In the genomic region with DNA sequence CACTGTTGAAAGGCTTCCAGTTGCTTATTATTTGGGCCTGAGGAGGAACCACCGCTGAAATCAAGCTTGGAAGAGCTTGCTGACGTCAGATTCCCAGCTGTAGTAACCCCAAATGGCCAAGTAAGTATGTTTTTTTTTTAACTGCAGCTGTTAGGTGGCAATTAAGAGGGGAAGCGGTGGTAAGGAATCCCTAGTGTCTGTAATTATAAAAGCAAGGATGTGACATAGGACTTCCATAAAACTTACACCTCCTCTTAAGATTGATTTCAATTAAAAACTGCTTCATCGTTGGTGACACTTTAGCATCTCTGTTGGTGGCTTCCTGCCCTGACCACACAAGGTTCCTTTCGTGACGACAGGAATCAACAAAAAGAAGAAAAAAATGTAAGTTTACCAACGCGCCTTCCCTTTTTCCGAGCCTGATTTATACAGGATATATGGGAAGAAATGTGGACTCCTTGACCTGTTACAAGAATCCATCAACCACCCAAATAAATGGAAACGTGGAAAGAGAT, we compare ENCODE assay signal across 8 cellular contexts. TPM values are rescaled to one million over a fixed set of nuclear protein-coding genes. Genes with fewer than 3 reads are reported as not detected.
DNase-seq lines count a peak whose midpoint lies in the region; ATAC-seq and TF ChIP-seq lines count a peak whose summit lies in the region.

No MANE protein-coding gene starts in this region.

- peak overlapping the region; percentile 93 for H3K4me3 ChIP-seq in BJ (ENCODE audit: low read depth, low read length)

- peak overlapping the region; percentile 71 for H3K27ac ChIP-seq in epithelial cell of prostate

- H3K36me3 ChIP-seq in BJ (ENCODE audit: control insufficient read depth, insufficient read depth, low read length) = no peaks in the 10 kb centered on the region

- H3K4me3 Mint-ChIP-seq in HFFc6 = peak overlapping the region; percentile 92
- peak overlapping the region; percentile 80 for H3K4me3 Mint-ChIP-seq in WTC11
- H3K4me3 Mint-ChIP-seq in neural crest cell = peak overlapping the region; percentile 84

- no peaks in the 10 kb centered on the region for H3K36me3 Mint-ChIP-seq in HFFc6 (ENCODE audit: low read depth)
- peaks cover 7% of the 10 kb centered on the region; the same call in 1 of the 2 replicates for H3K36me3 Mint-ChIP-seq in WTC11
- H3K36me3 Mint-ChIP-seq in neural crest cell (ENCODE audit: low read depth) = peaks cover 5% of the 10 kb centered on the region

- DNase-seq in BJ (ENCODE audit: low read depth) = peak; percentile 35
- peak; percentile 40 for DNase-seq in HFFc6
- DNase-seq in WTC11 (ENCODE audit: low spot score) = no peak
- no peak for DNase-seq in epithelial cell of prostate (ENCODE audit: low read depth, low spot score)
- DNase-seq in neural crest cell (ENCODE audit: low read depth, low spot score) = no peak
- DNase-seq in SK-N-DZ (ENCODE audit: low spot score) = no peak
- no peak for DNase-seq in NCI-H1092 (lab: John Stamatoyannopoulos, UW)

- H3K9me3 Mint-ChIP-seq in HFFc6 (no peaks in the 10 kb centered on the region), WTC11 (no peaks in the 10 kb centered on the region), neural crest cell (no peaks in the 10 kb centered on the region)

- H3K27me3 Mint-ChIP-seq in HFFc6 (ENCODE audit: insufficient read depth) (no peaks in the 10 kb centered on the region), WTC11 (ENCODE audit: low read depth) (peaks cover 25% of the 10 kb centered on the region), neural crest cell (ENCODE audit: low read depth) (no peaks in the 10 kb centered on the region)

- no peak for ATAC-seq in WTC11
- ATAC-seq in HG03571 (IDR thresholded peaks at IDR 0.05; ENCODE audit: unreplicated experiment) = no peak

- H3K27me3 ChIP-seq in BJ (ENCODE audit: control insufficient read depth, insufficient read depth, low read length) = no peaks in the 10 kb centered on the region

- no peak for TF ChIP-seq CTCF in BJ (IDR thresholded peaks at IDR 0.05; ENCODE audit: insufficient read depth, low read depth, low read length)
- peak; percentile 9; the same call in 1 of the 2 replicates for TF ChIP-seq CTCF in HFFc6 (IDR thresholded peaks at IDR 0.05)
- no peak for TF ChIP-seq CTCF in WTC11 (IDR thresholded peaks at IDR 0.05)
- TF ChIP-seq CTCF in neural crest cell (conservative IDR thresholded peaks at IDR 0.05) = no peak

- POLR2A ChIA-PET in BJ (lab: Charles Lee) (no interaction called here), WTC11 (lab: Charles Lee) (no interaction called here)

- H3K4me1 Mint-ChIP-seq in HFFc6 (ENCODE audit: low read depth) (peaks cover 41% of the 10 kb centered on the region), WTC11 (peaks cover 35% of the 10 kb centered on the region), neural crest cell (peaks cover 44% of the 10 kb centered on the region)

- CTCF ChIA-PET in BJ (lab: Yijun Ruan, JAX) (interaction anchor here (1.2 kb wide), 1 partner anchor 82 kb away, joined by 6 read pairs; no protein-coding TSS in a partner anchor), WTC11 (lab: Charles Lee) (interaction anchor here (0.6 to 0.7 kb wide), 2 partner anchors 82 to 139 kb away, joined by 3 read pairs; no protein-coding TSS in a partner anchor)

- H3K27ac Mint-ChIP-seq in HFFc6 (peak overlapping the region; percentile 71), WTC11 (no peak overlapping the region; the same call in 1 of the 2 replicates), neural crest cell (ENCODE audit: unreplicated experiment) (peak overlapping the region; percentile 24)

TF ChIP-seq in WTC11, 78 proteins besides CTCF, POLR2A, EP300 and RAD21 (continues in another document):
- no peak for TF ChIP-seq NFE2L1 (CRISPR knock-in tag; IDR thresholded peaks at IDR 0.05)
- TF ChIP-seq ZNF317 (CRISPR knock-in tag; IDR thresholded peaks at IDR 0.05; ENCODE audit: borderline replicate concordance, low read depth) = no peak
- no peak for TF ChIP-seq ZNF416 (CRISPR knock-in tag; IDR thresholded peaks at IDR 0.05)
- TF ChIP-seq, protein P1, sequence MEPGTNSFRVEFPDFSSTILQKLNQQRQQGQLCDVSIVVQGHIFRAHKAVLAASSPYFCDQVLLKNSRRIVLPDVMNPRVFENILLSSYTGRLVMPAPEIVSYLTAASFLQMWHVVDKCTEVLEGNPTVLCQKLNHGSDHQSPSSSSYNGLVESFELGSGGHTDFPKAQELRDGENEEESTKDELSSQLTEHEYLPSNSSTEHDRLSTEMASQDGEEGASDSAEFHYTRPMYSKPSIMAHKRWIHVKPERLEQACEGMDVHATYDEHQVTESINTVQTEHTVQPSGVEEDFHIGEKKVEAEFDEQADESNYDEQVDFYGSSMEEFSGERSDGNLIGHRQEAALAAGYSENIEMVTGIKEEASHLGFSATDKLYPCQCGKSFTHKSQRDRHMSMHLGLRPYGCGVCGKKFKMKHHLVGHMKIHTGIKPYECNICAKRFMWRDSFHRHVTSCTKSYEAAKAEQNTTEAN (CRISPR knock-in tag; IDR thresholded peaks at IDR 0.05) = no peak
- TF ChIP-seq, protein P2, sequence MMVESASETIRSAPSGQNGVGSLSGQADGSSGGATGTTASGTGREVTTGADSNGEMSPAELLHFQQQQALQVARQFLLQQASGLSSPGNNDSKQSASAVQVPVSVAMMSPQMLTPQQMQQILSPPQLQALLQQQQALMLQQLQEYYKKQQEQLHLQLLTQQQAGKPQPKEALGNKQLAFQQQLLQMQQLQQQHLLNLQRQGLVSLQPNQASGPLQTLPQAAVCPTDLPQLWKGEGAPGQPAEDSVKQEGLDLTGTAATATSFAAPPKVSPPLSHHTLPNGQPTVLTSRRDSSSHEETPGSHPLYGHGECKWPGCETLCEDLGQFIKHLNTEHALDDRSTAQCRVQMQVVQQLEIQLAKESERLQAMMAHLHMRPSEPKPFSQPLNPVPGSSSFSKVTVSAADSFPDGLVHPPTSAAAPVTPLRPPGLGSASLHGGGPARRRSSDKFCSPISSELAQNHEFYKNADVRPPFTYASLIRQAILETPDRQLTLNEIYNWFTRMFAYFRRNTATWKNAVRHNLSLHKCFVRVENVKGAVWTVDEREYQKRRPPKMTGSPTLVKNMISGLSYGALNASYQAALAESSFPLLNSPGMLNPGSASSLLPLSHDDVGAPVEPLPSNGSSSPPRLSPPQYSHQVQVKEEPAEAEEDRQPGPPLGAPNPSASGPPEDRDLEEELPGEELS (CRISPR knock-in tag; IDR thresholded peaks at IDR 0.05) = no peak
- no peak for TF ChIP-seq MYBL2 (CRISPR knock-in tag; IDR thresholded peaks at IDR 0.05)
- TF ChIP-seq GRHL2 (CRISPR knock-in tag; IDR thresholded peaks at IDR 0.05; ENCODE audit: insufficient replicate concordance, severe bottlenecking) = no peak
- no peak for TF ChIP-seq ZBTB21 (CRISPR knock-in tag; IDR thresholded peaks at IDR 0.05; ENCODE audit: borderline replicate concordance)
- TF ChIP-seq ZNF671 (CRISPR knock-in tag; IDR thresholded peaks at IDR 0.05) = no peak
- no peak for TF ChIP-seq ATF1 (CRISPR knock-in tag; IDR thresholded peaks at IDR 0.05)
- TF ChIP-seq, protein P3, sequence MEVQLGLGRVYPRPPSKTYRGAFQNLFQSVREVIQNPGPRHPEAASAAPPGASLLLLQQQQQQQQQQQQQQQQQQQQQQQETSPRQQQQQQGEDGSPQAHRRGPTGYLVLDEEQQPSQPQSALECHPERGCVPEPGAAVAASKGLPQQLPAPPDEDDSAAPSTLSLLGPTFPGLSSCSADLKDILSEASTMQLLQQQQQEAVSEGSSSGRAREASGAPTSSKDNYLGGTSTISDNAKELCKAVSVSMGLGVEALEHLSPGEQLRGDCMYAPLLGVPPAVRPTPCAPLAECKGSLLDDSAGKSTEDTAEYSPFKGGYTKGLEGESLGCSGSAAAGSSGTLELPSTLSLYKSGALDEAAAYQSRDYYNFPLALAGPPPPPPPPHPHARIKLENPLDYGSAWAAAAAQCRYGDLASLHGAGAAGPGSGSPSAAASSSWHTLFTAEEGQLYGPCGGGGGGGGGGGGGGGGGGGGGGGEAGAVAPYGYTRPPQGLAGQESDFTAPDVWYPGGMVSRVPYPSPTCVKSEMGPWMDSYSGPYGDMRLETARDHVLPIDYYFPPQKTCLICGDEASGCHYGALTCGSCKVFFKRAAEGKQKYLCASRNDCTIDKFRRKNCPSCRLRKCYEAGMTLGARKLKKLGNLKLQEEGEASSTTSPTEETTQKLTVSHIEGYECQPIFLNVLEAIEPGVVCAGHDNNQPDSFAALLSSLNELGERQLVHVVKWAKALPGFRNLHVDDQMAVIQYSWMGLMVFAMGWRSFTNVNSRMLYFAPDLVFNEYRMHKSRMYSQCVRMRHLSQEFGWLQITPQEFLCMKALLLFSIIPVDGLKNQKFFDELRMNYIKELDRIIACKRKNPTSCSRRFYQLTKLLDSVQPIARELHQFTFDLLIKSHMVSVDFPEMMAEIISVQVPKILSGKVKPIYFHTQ (CRISPR knock-in tag; IDR thresholded peaks at IDR 0.05) = no peak
- TF ChIP-seq CBFB (CRISPR knock-in tag; IDR thresholded peaks at IDR 0.05; ENCODE audit: low read depth) = no peak
- no peak for TF ChIP-seq ETV6 (CRISPR knock-in tag; IDR thresholded peaks at IDR 0.05)
- no peak for TF ChIP-seq FOXK1 (CRISPR knock-in tag; IDR thresholded peaks at IDR 0.05)
- no peak for TF ChIP-seq FOXP1 (CRISPR knock-in tag; IDR thresholded peaks at IDR 0.05; ENCODE audit: borderline replicate concordance)
- TF ChIP-seq, protein P4, sequence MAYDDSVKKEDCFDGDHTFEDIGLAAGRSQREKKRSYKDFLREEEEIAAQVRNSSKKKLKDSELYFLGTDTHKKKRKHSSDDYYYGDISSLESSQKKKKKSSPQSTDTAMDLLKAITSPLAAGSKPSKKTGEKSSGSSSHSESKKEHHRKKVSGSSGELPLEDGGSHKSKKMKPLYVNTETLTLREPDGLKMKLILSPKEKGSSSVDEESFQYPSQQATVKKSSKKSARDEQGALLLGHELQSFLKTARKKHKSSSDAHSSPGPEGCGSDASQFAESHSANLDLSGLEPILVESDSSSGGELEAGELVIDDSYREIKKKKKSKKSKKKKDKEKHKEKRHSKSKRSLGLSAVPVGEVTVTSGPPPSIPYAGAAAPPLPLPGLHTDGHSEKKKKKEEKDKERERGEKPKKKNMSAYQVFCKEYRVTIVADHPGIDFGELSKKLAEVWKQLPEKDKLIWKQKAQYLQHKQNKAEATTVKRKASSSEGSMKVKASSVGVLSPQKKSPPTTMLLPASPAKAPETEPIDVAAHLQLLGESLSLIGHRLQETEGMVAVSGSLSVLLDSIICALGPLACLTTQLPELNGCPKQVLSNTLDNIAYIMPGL (CRISPR knock-in tag; IDR thresholded peaks at IDR 0.05) = no peak
- no peak for TF ChIP-seq CREB1 (CRISPR knock-in tag; IDR thresholded peaks at IDR 0.05)
- TF ChIP-seq EMX1 (CRISPR knock-in tag; IDR thresholded peaks at IDR 0.05) = no peak

RNA-seq across cellular contexts. Expression of a gene that starts 0.9 kb away (rescaled TPM):
- 6.5 and 8.1 TPM in 2 replicates for polyA plus RNA-seq in BJ (2011; rRNA removed)
- 31.7 and 35.9 TPM in 2 replicates for polyA minus RNA-seq in BJ (2011; rRNA and poly(A)+ RNA removed)
- total RNA-seq in HFFc6 (2021; fragmentation: NEBNext Ultra II Directional; extraction: Animal tissue kit (Norgen Biotek cat#: 25700)) = 10 to 100 TPM; 20.4 to 31.3 (median 28.9) TPM
- total RNA-seq in WTC11 (2021) (10.1 to 14.4 TPM (median 12.5 TPM) in 3 replicates), neural crest cell (30.3 and 33.6 TPM in 2 replicates)
- 9.5 and 11.1 TPM in 2 replicates for polyA plus RNA-seq in SK-N-DZ (2014; cell fraction: cytosol; rRNA removed)
- polyA plus RNA-seq in SK-N-DZ (2014; cell fraction: nucleus; rRNA removed) = 2.5 and 9.1 TPM in 2 replicates

Comparison
In these comparisons a context has a peak if more than half of its experiments do, and no peak if none do; other contexts are left out.
1. DNase-seq: peak in BJ (single experiment) and HFFc6 (single experiment); none in WTC11 (single experiment), epithelial cell of prostate (single experiment), neural crest cell (single experiment), SK-N-DZ (single experiment) and NCI-H1092 (single experiment).
2. Peak in every context shown above with its lines, with median percentiles within 50 percentile points of each other: H3K4me3 Mint-ChIP-seq.